Comparison of ENCODE assay signal across 2 cellular contexts in the genomic region with DNA sequence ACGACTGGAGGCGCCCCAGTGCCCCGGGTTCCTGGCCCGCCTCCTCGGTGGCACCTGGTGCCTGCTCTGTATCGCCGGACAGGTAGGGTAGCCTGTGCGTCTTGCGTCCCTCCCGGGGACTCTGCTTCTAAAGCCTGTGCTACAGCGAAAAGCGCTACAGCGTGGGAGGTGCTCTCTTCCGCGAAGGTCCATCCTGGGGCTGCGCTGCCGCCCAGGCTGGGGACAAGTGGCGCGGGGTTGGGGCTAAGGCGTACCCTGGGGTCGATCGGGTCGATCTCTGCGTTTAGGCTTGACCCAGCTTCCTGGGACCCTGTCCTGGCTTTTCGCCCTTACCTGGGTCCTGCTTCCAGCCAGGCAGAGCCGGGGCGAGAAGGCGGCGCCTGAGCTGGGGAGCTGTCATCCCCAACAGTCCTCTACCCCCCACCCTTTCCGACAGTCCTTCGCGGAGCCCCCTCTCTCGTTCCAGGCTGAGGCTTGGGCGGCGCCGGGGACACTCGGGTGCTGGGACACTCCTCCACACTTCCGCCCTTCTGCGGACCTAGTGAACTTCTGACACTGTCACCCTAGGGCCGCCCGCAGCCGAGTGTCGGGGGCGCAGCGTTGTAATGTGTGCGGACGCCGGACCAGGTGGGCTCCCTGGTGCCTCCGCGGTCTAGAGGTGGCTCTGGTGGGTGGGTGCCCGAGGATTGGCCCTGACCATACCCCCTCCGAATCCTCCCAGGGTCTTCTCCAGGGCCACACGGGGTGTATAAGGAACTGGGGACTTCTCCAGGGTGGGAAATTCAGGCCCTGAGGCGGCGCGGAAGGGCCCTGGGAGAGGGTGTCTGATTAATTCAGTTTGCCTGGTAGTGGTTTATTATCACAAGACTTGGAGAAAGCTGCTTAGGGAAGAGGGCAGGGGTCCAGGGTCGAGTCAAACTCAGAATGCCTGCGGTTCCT.
TF ChIP-seq lines count a peak whose summit lies in the region.

No MANE protein-coding gene starts in this region.

TF ChIP-seq in SK-N-SH, 30 proteins besides CTCF, POLR2A, EP300 and RAD21 (continued from another document):
- TF ChIP-seq, protein P1, sequence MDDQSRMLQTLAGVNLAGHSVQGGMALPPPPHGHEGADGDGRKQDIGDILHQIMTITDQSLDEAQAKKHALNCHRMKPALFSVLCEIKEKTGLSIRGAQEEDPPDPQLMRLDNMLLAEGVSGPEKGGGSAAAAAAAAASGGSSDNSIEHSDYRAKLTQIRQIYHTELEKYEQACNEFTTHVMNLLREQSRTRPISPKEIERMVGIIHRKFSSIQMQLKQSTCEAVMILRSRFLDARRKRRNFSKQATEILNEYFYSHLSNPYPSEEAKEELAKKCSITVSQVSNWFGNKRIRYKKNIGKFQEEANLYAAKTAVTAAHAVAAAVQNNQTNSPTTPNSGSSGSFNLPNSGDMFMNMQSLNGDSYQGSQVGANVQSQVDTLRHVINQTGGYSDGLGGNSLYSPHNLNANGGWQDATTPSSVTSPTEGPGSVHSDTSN (IDR thresholded peaks at IDR 0.05): no peak
- TF ChIP-seq MEF2A (IDR thresholded peaks at IDR 0.05; ENCODE audit: borderline replicate concordance, low read depth) (no peak), FOXJ3 (CRISPR knock-in tag; IDR thresholded peaks at IDR 0.05) (no peak), SMC3 (IDR thresholded peaks at IDR 0.05; ENCODE audit: low read depth, low read length) (no peak), GABPA (IDR thresholded peaks at IDR 0.05; ENCODE audit: low read depth) (no peak), FOSL2 (IDR thresholded peaks at IDR 0.05; ENCODE audit: borderline replicate concordance, low read depth) (no peak)

TF ChIP-seq in SK-N-SH treated with all-trans-retinoic acid at 6 μM for 48 hours, 23 proteins besides CTCF, POLR2A, EP300 and RAD21 (continued from another document):
- TF ChIP-seq, protein P2, sequence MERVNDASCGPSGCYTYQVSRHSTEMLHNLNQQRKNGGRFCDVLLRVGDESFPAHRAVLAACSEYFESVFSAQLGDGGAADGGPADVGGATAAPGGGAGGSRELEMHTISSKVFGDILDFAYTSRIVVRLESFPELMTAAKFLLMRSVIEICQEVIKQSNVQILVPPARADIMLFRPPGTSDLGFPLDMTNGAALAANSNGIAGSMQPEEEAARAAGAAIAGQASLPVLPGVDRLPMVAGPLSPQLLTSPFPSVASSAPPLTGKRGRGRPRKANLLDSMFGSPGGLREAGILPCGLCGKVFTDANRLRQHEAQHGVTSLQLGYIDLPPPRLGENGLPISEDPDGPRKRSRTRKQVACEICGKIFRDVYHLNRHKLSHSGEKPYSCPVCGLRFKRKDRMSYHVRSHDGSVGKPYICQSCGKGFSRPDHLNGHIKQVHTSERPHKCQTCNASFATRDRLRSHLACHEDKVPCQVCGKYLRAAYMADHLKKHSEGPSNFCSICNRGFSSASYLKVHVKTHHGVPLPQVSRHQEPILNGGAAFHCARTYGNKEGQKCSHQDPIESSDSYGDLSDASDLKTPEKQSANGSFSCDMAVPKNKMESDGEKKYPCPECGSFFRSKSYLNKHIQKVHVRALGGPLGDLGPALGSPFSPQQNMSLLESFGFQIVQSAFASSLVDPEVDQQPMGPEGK (CRISPR knock-in tag; IDR thresholded peaks at IDR 0.05; ENCODE audit: borderline replicate concordance): no peak
- TF ChIP-seq ESRRG (CRISPR knock-in tag; IDR thresholded peaks at IDR 0.05) (no peak), SNAI2 (CRISPR knock-in tag; IDR thresholded peaks at IDR 0.05) (no peak)
